8 cellular contexts compared by ENCODE assay signal in genomic region chr11:64060861-64061444, GRCh38. TPM values are rescaled to one million over a fixed set of nuclear protein-coding genes. Genes with fewer than 3 reads are reported as not detected.
DNase-seq lines count a peak whose midpoint lies in the region; TF ChIP-seq lines count a peak whose summit lies in the region.

No MANE protein-coding gene starts in this region.

- TF ChIP-seq EP300 in esophagus muscularis mucosa (IDR thresholded peaks at IDR 0.05), result no peak

- H3K4me1 Mint-ChIP-seq in neural progenitor cell, result peaks cover 29% of the 10 kb centered on the region

- no peaks in the 10 kb centered on the region for H3K9me3 ChIP-seq in esophagus muscularis mucosa
- H3K9me3 ChIP-seq in neural progenitor cell (ENCODE audit: low read depth), result no peaks in the 10 kb centered on the region
- H3K9me3 ChIP-seq in stomach smooth muscle (ENCODE audit: control insufficient read depth in 2 of 2, low read length in 2 of 2), result no peaks in the 10 kb centered on the region

- WGBS in esophagus muscularis mucosa, result 39% methylated on average over 11 of the region's 42 CpGs

- no peak for TF ChIP-seq POLR2A in esophagus muscularis mucosa (IDR thresholded peaks at IDR 0.05; ENCODE audit: low read depth)

- H2AFZ ChIP-seq in neural progenitor cell (replicated peaks), result peak overlapping the region; percentile 32

- peaks cover 16% of the 10 kb centered on the region for H3K27me3 Mint-ChIP-seq in neural progenitor cell (ENCODE audit: insufficient read depth, low read depth)

- no peaks in the 10 kb centered on the region for H3K36me3 Mint-ChIP-seq in neural progenitor cell

- H3K36me3 ChIP-seq in esophagus muscularis mucosa (no peaks in the 10 kb centered on the region), neural progenitor cell (no peaks in the 10 kb centered on the region), stomach smooth muscle (ENCODE audit: control insufficient read depth in 2 of 2, insufficient read depth in 2 of 2, low read length in 2 of 2) (no peaks in the 10 kb centered on the region)

- H3K9me3 Mint-ChIP-seq in neural progenitor cell, result no peaks in the 10 kb centered on the region

- H3K4me3 Mint-ChIP-seq in neural progenitor cell, result peak overlapping the region; percentile 85

- no peak overlapping the region for H3K27ac ChIP-seq in esophagus muscularis mucosa (replicated peaks in 1 of 4)
- H3K27ac ChIP-seq in neural progenitor cell, result no peak overlapping the region
- H3K27ac ChIP-seq in stomach smooth muscle (ENCODE audit: low read length), result no peak overlapping the region

- H3K27ac Mint-ChIP-seq in neural progenitor cell, result no peak overlapping the region

- peak overlapping the region; percentile 78 for H3K4me2 ChIP-seq in neural progenitor cell

- no peak overlapping the region for H3K9ac ChIP-seq in neural progenitor cell
- H3K9ac ChIP-seq in stomach smooth muscle (ENCODE audit: low read length in 2 of 2), result peak overlapping the region; percentile 33 to 55

- H3K4me1 ChIP-seq in esophagus muscularis mucosa (peaks cover 16 to 34% (median 24%) of the 10 kb centered on the region in 4 donors), neural progenitor cell (peaks cover 32% of the 10 kb centered on the region), stomach smooth muscle (ENCODE audit: control insufficient read depth, insufficient read depth, low read length) (peaks cover 50% of the 10 kb centered on the region)

- peaks cover 35% of the 10 kb centered on the region for H3F3A ChIP-seq in neural progenitor cell (ENCODE audit: low read depth)

- H3K79me2 ChIP-seq in neural progenitor cell (ENCODE audit: low read depth), result no peaks in the 10 kb centered on the region

- intact Hi-C loops in esophagus muscularis mucosa (cut with DNase I), result no loop called here

- H3K4me3 ChIP-seq in esophagus muscularis mucosa (peak overlapping the region; percentile 38 to 58 (median 46)), neural progenitor cell (peak overlapping the region; percentile 43), stomach smooth muscle (ENCODE audit: low read length in 2 of 2) (peak overlapping the region; percentile 57 to 68)

- H4K20me1 ChIP-seq in neural progenitor cell (ENCODE audit: low read depth), result peaks cover 36% of the 10 kb centered on the region

- DNase-seq in ELF-1 (ENCODE audit: low read depth, low spot score) (peak; percentile 68), NCI-H1694 (lab: John Stamatoyannopoulos, UW) (peak; percentile 50), esophagus muscularis mucosa (ENCODE audit: extremely low spot score) (no peak), neural progenitor cell (ENCODE audit: low spot score) (peak; percentile 92), NCI-H128 (lab: John Stamatoyannopoulos, UW; ENCODE audit: unreplicated experiment) (no peak), GDM1 (lab: John Stamatoyannopoulos, UW) (no peak)
- DNase-seq in activated CD8-positive, alpha-beta memory T cell treated with anti-CD3 and anti-CD28 coated beads, Interleukin-2, amount 50 U/mL, for 24 hours (ENCODE audit: extremely low read depth), result peak; percentile 5

- H3K27me3 ChIP-seq in esophagus muscularis mucosa (peaks cover 0 to 25% (median 0%) of the 10 kb centered on the region in 4 donors), neural progenitor cell (peaks cover 65% of the 10 kb centered on the region), stomach smooth muscle (ENCODE audit: control insufficient read depth in 1 of 2, insufficient read depth in 2 of 2, low read length in 2 of 2) (no peaks in the 10 kb centered on the region)

- TF ChIP-seq CTCF in esophagus muscularis mucosa (IDR thresholded peaks at IDR 0.05), result no peak
- TF ChIP-seq CTCF in neural progenitor cell (IDR thresholded peaks at IDR 0.05), result no peak

RNA-seq across cellular contexts. Expression of gene FLRT1, which starts 25.2 kb away (rescaled TPM):
- total RNA-seq in esophagus muscularis mucosa, result 1 to 10 TPM; 2.1 to 5.0 (median 3.1) TPM
- 0.11 and 0.12 TPM in 2 replicates for total RNA-seq in neural progenitor cell (ENCODE audit: low replicate concordance)

Comparison
In these comparisons a context has a peak if more than half of its experiments do, and no peak if none do; other contexts are left out.
1. DNase-seq: peak in ELF-1 (single experiment), NCI-H1694 (single experiment), activated CD8-positive, alpha-beta memory T cell treated with anti-CD3 and anti-CD28 coated beads, Interleukin-2, amount 50 U/mL, for 24 hours (single experiment) and neural progenitor cell (single experiment); none in esophagus muscularis mucosa (single experiment), NCI-H128 (single experiment) and GDM1 (single experiment).
2. Peak in every context shown above with its lines, with median percentiles within 50 percentile points of each other: H3K4me3 ChIP-seq.